14 cellular contexts compared by ENCODE assay signal in the genomic region with DNA sequence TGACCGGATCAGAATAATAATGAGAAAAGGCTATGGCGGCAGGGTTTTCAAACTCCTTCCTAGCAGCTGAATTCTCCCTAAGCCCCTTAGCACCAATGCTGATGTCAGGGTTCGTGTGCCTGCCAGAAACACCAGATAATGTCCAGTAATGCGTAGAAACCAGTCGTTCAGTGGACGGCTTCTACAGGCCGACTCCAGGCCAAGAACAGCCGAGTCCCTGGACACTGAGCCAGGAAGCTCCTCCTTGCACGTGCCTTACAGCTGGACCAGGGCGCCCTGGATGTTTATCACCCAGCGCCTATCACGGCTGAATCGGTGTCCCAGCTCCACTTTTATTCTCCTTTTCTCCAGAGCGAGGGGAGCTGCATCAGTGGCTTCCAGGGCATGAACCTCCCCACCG. TPM values are rescaled to one million over a fixed set of nuclear protein-coding genes. Genes with fewer than 3 reads are reported as not detected.
"Had no signal": no experiment of that assay in that cellular context is flagged by ENCODE, and none has a peak within 500 bp of the region (broad histone marks: within the 10 kb centered on the region; RNA-seq: fewer than 3 reads in every experiment).

No MANE protein-coding gene starts in this region.

RNA-seq across cellular contexts. Expression of a gene that starts 8.9 kb away (rescaled TPM):
- total RNA-seq: activated CD4-positive, alpha-beta memory T cell treated with anti-CD3 and anti-CD28 coated beads, Interleukin-2, amount 10 ng/mL, durations not matched to agents 7 days and 5 days; activated CD4-positive, alpha-beta T cell treated with anti-CD3 and anti-CD28 coated beads for 36 hours; activated CD4-positive, alpha-beta T cell treated with anti-CD3 and anti-CD28 coated beads, Interleukin-2, amount 10 ng/mL, durations not matched to agents 7 days and 5 days; activated CD8-positive, alpha-beta memory T cell treated with anti-CD3 and anti-CD28 coated beads, Interleukin-2, amount 10 ng/mL, durations not matched to agents 7 days and 5 days; activated CD8-positive, alpha-beta T cell treated with anti-CD3 and anti-CD28 coated beads, Interleukin-2, amount 10 ng/mL, durations not matched to agents 7 days and 5 days; activated naive CD8-positive, alpha-beta T cell treated with anti-CD3 and anti-CD28 coated beads, Interleukin-2, amount 10 ng/mL, durations not matched to agents 7 days and 5 days; activated T-helper 2 cell treated with anti-CD3 and anti-CD28 coated beads, Interferon-gamma antibody, Interleukin-2, Interleukin-4, amounts not matched to agents 10 μg/mL and 5 μg/mL and 100 μg/mL, durations not matched to agents 14 hours and 24 hours and 36 hours; bronchial epithelial cell; cardiac muscle cell; T-cell; T-helper 1 cell treated with Interleukin-12 subunit alpha and Interleukin-12 subunit beta and Interleukin-4 antibody, amounts not matched to agents 30 ng/mL and 1 ng/mL, for 36 hours; T-helper 17 cell; T-helper 2 cell treated with Interferon-gamma antibody and Interleukin-4, amounts not matched to agents 100 ng/mL and 5 ng/mL, for 36 hours had no signal
- polyA plus RNA-seq: cardiac muscle cell had no signal

RNA-seq across cellular contexts. Expression of a gene that starts 9.9 kb away (rescaled TPM):
- total RNA-seq: activated CD4-positive, alpha-beta memory T cell treated with anti-CD3 and anti-CD28 coated beads, Interleukin-2, amount 10 ng/mL, durations not matched to agents 7 days and 5 days; activated CD4-positive, alpha-beta T cell treated with anti-CD3 and anti-CD28 coated beads for 36 hours; activated CD4-positive, alpha-beta T cell treated with anti-CD3 and anti-CD28 coated beads, Interleukin-2, amount 10 ng/mL, durations not matched to agents 7 days and 5 days; activated CD8-positive, alpha-beta memory T cell treated with anti-CD3 and anti-CD28 coated beads, Interleukin-2, amount 10 ng/mL, durations not matched to agents 7 days and 5 days; activated CD8-positive, alpha-beta T cell treated with anti-CD3 and anti-CD28 coated beads, Interleukin-2, amount 10 ng/mL, durations not matched to agents 7 days and 5 days; activated naive CD8-positive, alpha-beta T cell treated with anti-CD3 and anti-CD28 coated beads, Interleukin-2, amount 10 ng/mL, durations not matched to agents 7 days and 5 days; activated T-helper 2 cell treated with anti-CD3 and anti-CD28 coated beads, Interferon-gamma antibody, Interleukin-2, Interleukin-4, amounts not matched to agents 10 μg/mL and 5 μg/mL and 100 μg/mL, durations not matched to agents 14 hours and 24 hours and 36 hours; bronchial epithelial cell; T-cell; T-helper 1 cell treated with Interleukin-12 subunit alpha and Interleukin-12 subunit beta and Interleukin-4 antibody, amounts not matched to agents 30 ng/mL and 1 ng/mL, for 36 hours; T-helper 17 cell; T-helper 2 cell treated with Interferon-gamma antibody and Interleukin-4, amounts not matched to agents 100 ng/mL and 5 ng/mL, for 36 hours; WTC11 had no signal

RNA-seq across cellular contexts. Expression of a gene that starts 28.8 kb away (rescaled TPM):
- total RNA-seq: activated CD4-positive, alpha-beta memory T cell treated with anti-CD3 and anti-CD28 coated beads, Interleukin-2, amount 10 ng/mL, durations not matched to agents 7 days and 5 days; activated CD4-positive, alpha-beta T cell treated with anti-CD3 and anti-CD28 coated beads for 36 hours; activated CD4-positive, alpha-beta T cell treated with anti-CD3 and anti-CD28 coated beads, Interleukin-2, amount 10 ng/mL, durations not matched to agents 7 days and 5 days; activated CD8-positive, alpha-beta memory T cell treated with anti-CD3 and anti-CD28 coated beads, Interleukin-2, amount 10 ng/mL, durations not matched to agents 7 days and 5 days; activated CD8-positive, alpha-beta T cell treated with anti-CD3 and anti-CD28 coated beads, Interleukin-2, amount 10 ng/mL, durations not matched to agents 7 days and 5 days; activated naive CD8-positive, alpha-beta T cell treated with anti-CD3 and anti-CD28 coated beads, Interleukin-2, amount 10 ng/mL, durations not matched to agents 7 days and 5 days; activated T-helper 2 cell treated with anti-CD3 and anti-CD28 coated beads, Interferon-gamma antibody, Interleukin-2, Interleukin-4, amounts not matched to agents 10 μg/mL and 5 μg/mL and 100 μg/mL, durations not matched to agents 14 hours and 24 hours and 36 hours; bronchial epithelial cell; T-cell; T-helper 1 cell treated with Interleukin-12 subunit alpha and Interleukin-12 subunit beta and Interleukin-4 antibody, amounts not matched to agents 30 ng/mL and 1 ng/mL, for 36 hours; T-helper 17 cell; T-helper 2 cell treated with Interferon-gamma antibody and Interleukin-4, amounts not matched to agents 100 ng/mL and 5 ng/mL, for 36 hours had no signal
